ENCODE assay signal across 34 cellular contexts in genomic region chr16:64077242-64077641, GRCh38.
"Had no signal": no experiment of that assay in that cellular context is flagged by ENCODE, and none has a peak within 500 bp of the region (broad histone marks: within the 10 kb centered on the region; RNA-seq: fewer than 3 reads in every experiment).

No MANE protein-coding gene starts in this region.

- H3K4me1 ChIP-seq: heart left ventricle, prostate gland, sigmoid colon, stomach, thyroid gland, upper lobe of left lung, vagina had no signal

- FAIRE-seq: astrocyte, kidney had no signal

- H3K4me3 ChIP-seq: heart left ventricle, prostate gland, sigmoid colon, smooth muscle cell, stomach, thyroid gland, upper lobe of left lung, vagina had no signal

- H3K9me3 Mint-ChIP-seq: stimulated activated memory B cell treated with anti-CD40 and anti-IgM and Interleukin-4, amounts not matched to agents 10 μg/mL and 1 μg/mL and 100 μg/mL, for 72 hours; WTC11 had no signal

- H3K27me3 Mint-ChIP-seq: activated CD8-positive, alpha-beta T cell treated with anti-CD3 and anti-CD28 coated beads for 36 hours; activated T-helper 17 cell treated with anti-CD3 and anti-CD28 coated beads, Interleukin-2, amount 50 U/mL, for 72 hours; stimulated activated memory B cell treated with anti-CD40 and anti-IgM and Interleukin-4, amounts not matched to agents 10 μg/mL and 1 μg/mL and 100 μg/mL, for 72 hours had no signal

- H3K36me3 ChIP-seq: brain microvascular endothelial cell, heart left ventricle, neutrophil, prostate gland, sigmoid colon, stomach, thyroid gland, upper lobe of left lung, vagina had no signal

- H3K4me3 Mint-ChIP-seq: activated CD8-positive, alpha-beta T cell treated with anti-CD3 and anti-CD28 coated beads for 36 hours; activated T-cell treated with anti-CD3 and anti-CD28 coated beads, Interleukin-2, amount 50 U/mL, for 4 hours; activated T-helper 17 cell treated with anti-CD3 and anti-CD28 coated beads, Interleukin-2, amount 50 U/mL, for 72 hours; endodermal cell; immature natural killer cell; nephron progenitor cell; stimulated activated memory B cell treated with anti-CD40 and anti-IgM and Interleukin-4, amounts not matched to agents 10 μg/mL and 1 μg/mL and 100 μg/mL, for 72 hours; WTC11 had no signal

- H3K27ac Mint-ChIP-seq: activated CD8-positive, alpha-beta T cell treated with anti-CD3 and anti-CD28 coated beads for 36 hours; activated T-helper 17 cell treated with anti-CD3 and anti-CD28 coated beads, Interleukin-2, amount 50 U/mL, for 72 hours; endodermal cell; immature natural killer cell; nephron progenitor cell; stimulated activated memory B cell treated with anti-CD40 and anti-IgM and Interleukin-4, amounts not matched to agents 10 μg/mL and 1 μg/mL and 100 μg/mL, for 72 hours; WTC11 had no signal

- H3K27me3 ChIP-seq: brain microvascular endothelial cell, heart left ventricle, neutrophil, sigmoid colon, stomach, thyroid gland, upper lobe of left lung, vagina had no signal

- H3K27ac ChIP-seq: brain microvascular endothelial cell, heart left ventricle, neutrophil, prostate gland, sigmoid colon, stomach, thyroid gland, upper lobe of left lung, vagina had no signal

- H3K4me2 ChIP-seq: smooth muscle cell had no signal

- H3K9me3 ChIP-seq: heart left ventricle, neutrophil, prostate gland, sigmoid colon, thyroid gland, upper lobe of left lung, vagina had no signal

- H3K4me1 Mint-ChIP-seq: activated T-helper 17 cell treated with anti-CD3 and anti-CD28 coated beads, Interleukin-2, amount 50 U/mL, for 72 hours; endodermal cell; immature natural killer cell; nephron progenitor cell; stimulated activated memory B cell treated with anti-CD40 and anti-IgM and Interleukin-4, amounts not matched to agents 10 μg/mL and 1 μg/mL and 100 μg/mL, for 72 hours; WTC11 had no signal

- H3K36me3 Mint-ChIP-seq: stimulated activated memory B cell treated with anti-CD40 and anti-IgM and Interleukin-4, amounts not matched to agents 10 μg/mL and 1 μg/mL and 100 μg/mL, for 72 hours; WTC11 had no signal

- ATAC-seq: activated CD8-positive, alpha-beta T cell treated with anti-CD3 and anti-CD28 coated beads for 36 hours; activated T-cell treated with anti-CD3 and anti-CD28 coated beads, Interleukin-2, amount 50 U/mL, for 4 hours; activated T-helper 17 cell treated with anti-CD3 and anti-CD28 coated beads, Interleukin-2, amount 50 U/mL, for 72 hours; esophagus mucosa; heart left ventricle; left colon; stimulated activated memory B cell treated with anti-CD40 and anti-IgM and Interleukin-4, amounts not matched to agents 10 μg/mL and 1 μg/mL and 100 μg/mL, for 72 hours; WTC11 had no signal

- DNase-seq: activated CD4-positive, alpha-beta T cell treated with anti-CD3 and anti-CD28 coated beads for 1 hour; activated CD4-positive, alpha-beta T cell treated with anti-CD3 and anti-CD28 coated beads, Interleukin-2, amount 50 U/mL, for 1 hour; activated CD8-positive, alpha-beta T cell treated with anti-CD3 and anti-CD28 coated beads for 36 hours; activated gamma-delta T cell treated with Interleukin-2 at 50 U/mL for 16 hours; activated naive CD4-positive, alpha-beta T cell treated with anti-CD3 and anti-CD28 coated beads, Interleukin-2, amount 50 U/mL, for 16 hours; activated T-cell treated with anti-CD3 and anti-CD28 coated beads, Interleukin-2, amount 50 U/mL, for 4 hours; amniotic stem cell; brain microvascular endothelial cell; cortex of kidney; endodermal cell; foreskin fibroblast; heart left ventricle; hypothalamus; immature natural killer cell; kidney; left colon; mammary epithelial cell; nephron progenitor cell; sigmoid colon; stimulated activated CD4-positive, alpha-beta T cell treated with anti-CD3 and anti-CD28 coated beads, Interleukin-1b, Interleukin-23, amount 100 ng/mL, for 48 hours; stimulated activated CD4-positive, alpha-beta T cell treated with anti-CD3 and anti-CD28 coated beads, Interleukin-4, amount 100 ng/mL, for 4 hours; stimulated activated CD8-positive, alpha-beta memory T cell treated with anti-CD3 and anti-CD28 coated beads, Interleukin-4, amount 100 ng/mL, for 48 hours; stomach; thyroid gland; upper lobe of left lung had no signal
